Comparison of ENCODE assay signal across 2 cellular contexts in the genomic region with DNA sequence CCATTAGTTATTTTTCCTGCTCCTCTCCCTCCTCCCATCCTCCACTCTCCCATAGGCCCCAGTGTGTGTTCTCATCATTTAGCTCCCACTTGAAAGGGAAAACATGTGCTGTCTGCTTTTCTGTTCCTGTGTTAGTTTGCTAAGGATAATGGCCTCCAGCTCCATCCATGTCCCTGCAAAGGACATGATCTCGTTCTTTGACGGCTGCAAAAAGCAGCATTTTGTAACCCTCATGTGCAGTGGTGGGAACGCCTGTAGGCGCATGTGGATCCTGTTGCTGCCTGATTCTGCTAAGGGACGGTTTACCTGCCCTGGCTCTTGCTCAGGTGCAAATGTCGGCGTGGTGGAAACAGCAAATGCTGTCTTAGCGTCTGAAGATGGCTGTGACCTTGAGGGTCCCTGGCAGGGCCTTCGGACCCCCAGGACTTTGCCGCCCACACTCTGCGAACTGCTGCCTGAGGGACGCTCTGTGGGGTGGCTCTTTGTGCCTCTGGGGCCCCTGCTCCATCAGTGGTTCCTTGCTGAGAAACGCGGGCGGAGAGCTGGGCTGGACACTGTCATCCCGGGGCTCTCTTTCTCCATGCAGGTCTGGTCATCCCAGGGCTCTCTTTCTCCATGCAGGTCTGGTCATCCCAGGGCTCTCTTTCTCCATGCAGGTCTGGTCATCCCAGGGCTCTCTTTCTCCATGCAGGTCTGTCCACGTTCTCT.
TF ChIP-seq lines count a peak whose summit lies in the region.

No MANE protein-coding gene starts in this region.

TF ChIP-seq in GM12878, 131 proteins besides CTCF, POLR2A, EP300 and RAD21 (continues in another document):
- TF ChIP-seq NR2C1 (IDR thresholded peaks at IDR 0.05) (peak; percentile 53), SIX5 (IDR thresholded peaks at IDR 0.05; ENCODE audit: low read depth, low read length, severe bottlenecking) (peak; percentile 31), LARP7 (IDR thresholded peaks at IDR 0.05) (peak; percentile 66), SRF (IDR thresholded peaks at IDR 0.05; ENCODE audit: low read depth in 2 of 2, low read length in 2 of 2) (peak in 1 of 2 experiments; percentile 28; a peak in 1 of 4 replicates), MTA3 (IDR thresholded peaks at IDR 0.05; ENCODE audit: borderline replicate concordance, low read length) (peak; percentile 43; the same call in 1 of the 2 replicates), MEF2A (IDR thresholded peaks at IDR 0.05; ENCODE audit: insufficient read depth, low read depth, low read length) (0 out of 2 replicates have a peak, but pooled peaks have one; percentile 37), KLF5 (IDR thresholded peaks at IDR 0.05; ENCODE audit: partially characterized antibody) (no peak), CREB1 (IDR thresholded peaks at IDR 0.05; ENCODE audit: low read depth) (0 out of 2 replicates have a peak, but pooled peaks have one; percentile 28), FOS (IDR thresholded peaks at IDR 0.05; ENCODE audit: borderline replicate concordance, extremely low read depth, insufficient read length) (no peak), ZNF384 (IDR thresholded peaks at IDR 0.05; ENCODE audit: borderline replicate concordance, low read depth, low read length) (no peak), GABPA (IDR thresholded peaks at IDR 0.05; ENCODE audit: low read depth) (peak; percentile 72), IRF4 (IDR thresholded peaks at IDR 0.05; ENCODE audit: low read depth, low read length) (0 out of 2 replicates have a peak, but pooled peaks have one; percentile 7), SMAD5 (IDR thresholded peaks at IDR 0.05; ENCODE audit: low read depth) (peak; percentile 45), CHD1 (IDR thresholded peaks at IDR 0.05; ENCODE audit: low read depth, low read length) (0 out of 2 replicates have a peak, but pooled peaks have one; percentile 65), NRF1 (conservative IDR thresholded peaks at IDR 0.05; ENCODE audit: low read depth, low read length) (no peak), RCOR1 (conservative IDR thresholded peaks at IDR 0.05; ENCODE audit: low read depth, low read length) (no peak), BCL11A (IDR thresholded peaks at IDR 0.05; ENCODE audit: low read depth, low read length) (no peak), SP1 (IDR thresholded peaks at IDR 0.05; ENCODE audit: low read depth, low read length) (peak; percentile 31), TAF1 (IDR thresholded peaks at IDR 0.05; ENCODE audit: borderline replicate concordance, low read depth, low read length) (peak; percentile 50; the same call in 1 of the 2 replicates), JUND (IDR thresholded peaks at IDR 0.05; ENCODE audit: low read depth, low read length) (0 out of 2 replicates have a peak, but pooled peaks have one; percentile 2), CREM (IDR thresholded peaks at IDR 0.05; ENCODE audit: low read depth) (peak; percentile 31; the same call in 1 of the 2 replicates)
- TF ChIP-seq, protein P1, sequence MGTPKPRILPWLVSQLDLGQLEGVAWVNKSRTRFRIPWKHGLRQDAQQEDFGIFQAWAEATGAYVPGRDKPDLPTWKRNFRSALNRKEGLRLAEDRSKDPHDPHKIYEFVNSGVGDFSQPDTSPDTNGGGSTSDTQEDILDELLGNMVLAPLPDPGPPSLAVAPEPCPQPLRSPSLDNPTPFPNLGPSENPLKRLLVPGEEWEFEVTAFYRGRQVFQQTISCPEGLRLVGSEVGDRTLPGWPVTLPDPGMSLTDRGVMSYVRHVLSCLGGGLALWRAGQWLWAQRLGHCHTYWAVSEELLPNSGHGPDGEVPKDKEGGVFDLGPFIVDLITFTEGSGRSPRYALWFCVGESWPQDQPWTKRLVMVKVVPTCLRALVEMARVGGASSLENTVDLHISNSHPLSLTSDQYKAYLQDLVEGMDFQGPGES (IDR thresholded peaks at IDR 0.05): no peak
- TF ChIP-seq, protein P2, sequence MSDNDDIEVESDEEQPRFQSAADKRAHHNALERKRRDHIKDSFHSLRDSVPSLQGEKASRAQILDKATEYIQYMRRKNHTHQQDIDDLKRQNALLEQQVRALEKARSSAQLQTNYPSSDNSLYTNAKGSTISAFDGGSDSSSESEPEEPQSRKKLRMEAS (IDR thresholded peaks at IDR 0.05; ENCODE audit: low read depth, low read length): peak; percentile 3; the same call in 1 of the 2 replicates
- TF ChIP-seq, protein P3, sequence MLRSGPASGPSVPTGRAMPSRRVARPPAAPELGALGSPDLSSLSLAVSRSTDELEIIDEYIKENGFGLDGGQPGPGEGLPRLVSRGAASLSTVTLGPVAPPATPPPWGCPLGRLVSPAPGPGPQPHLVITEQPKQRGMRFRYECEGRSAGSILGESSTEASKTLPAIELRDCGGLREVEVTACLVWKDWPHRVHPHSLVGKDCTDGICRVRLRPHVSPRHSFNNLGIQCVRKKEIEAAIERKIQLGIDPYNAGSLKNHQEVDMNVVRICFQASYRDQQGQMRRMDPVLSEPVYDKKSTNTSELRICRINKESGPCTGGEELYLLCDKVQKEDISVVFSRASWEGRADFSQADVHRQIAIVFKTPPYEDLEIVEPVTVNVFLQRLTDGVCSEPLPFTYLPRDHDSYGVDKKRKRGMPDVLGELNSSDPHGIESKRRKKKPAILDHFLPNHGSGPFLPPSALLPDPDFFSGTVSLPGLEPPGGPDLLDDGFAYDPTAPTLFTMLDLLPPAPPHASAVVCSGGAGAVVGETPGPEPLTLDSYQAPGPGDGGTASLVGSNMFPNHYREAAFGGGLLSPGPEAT (IDR thresholded peaks at IDR 0.05; ENCODE audit: low read depth): peak; percentile 86
- TF ChIP-seq, protein P4, sequence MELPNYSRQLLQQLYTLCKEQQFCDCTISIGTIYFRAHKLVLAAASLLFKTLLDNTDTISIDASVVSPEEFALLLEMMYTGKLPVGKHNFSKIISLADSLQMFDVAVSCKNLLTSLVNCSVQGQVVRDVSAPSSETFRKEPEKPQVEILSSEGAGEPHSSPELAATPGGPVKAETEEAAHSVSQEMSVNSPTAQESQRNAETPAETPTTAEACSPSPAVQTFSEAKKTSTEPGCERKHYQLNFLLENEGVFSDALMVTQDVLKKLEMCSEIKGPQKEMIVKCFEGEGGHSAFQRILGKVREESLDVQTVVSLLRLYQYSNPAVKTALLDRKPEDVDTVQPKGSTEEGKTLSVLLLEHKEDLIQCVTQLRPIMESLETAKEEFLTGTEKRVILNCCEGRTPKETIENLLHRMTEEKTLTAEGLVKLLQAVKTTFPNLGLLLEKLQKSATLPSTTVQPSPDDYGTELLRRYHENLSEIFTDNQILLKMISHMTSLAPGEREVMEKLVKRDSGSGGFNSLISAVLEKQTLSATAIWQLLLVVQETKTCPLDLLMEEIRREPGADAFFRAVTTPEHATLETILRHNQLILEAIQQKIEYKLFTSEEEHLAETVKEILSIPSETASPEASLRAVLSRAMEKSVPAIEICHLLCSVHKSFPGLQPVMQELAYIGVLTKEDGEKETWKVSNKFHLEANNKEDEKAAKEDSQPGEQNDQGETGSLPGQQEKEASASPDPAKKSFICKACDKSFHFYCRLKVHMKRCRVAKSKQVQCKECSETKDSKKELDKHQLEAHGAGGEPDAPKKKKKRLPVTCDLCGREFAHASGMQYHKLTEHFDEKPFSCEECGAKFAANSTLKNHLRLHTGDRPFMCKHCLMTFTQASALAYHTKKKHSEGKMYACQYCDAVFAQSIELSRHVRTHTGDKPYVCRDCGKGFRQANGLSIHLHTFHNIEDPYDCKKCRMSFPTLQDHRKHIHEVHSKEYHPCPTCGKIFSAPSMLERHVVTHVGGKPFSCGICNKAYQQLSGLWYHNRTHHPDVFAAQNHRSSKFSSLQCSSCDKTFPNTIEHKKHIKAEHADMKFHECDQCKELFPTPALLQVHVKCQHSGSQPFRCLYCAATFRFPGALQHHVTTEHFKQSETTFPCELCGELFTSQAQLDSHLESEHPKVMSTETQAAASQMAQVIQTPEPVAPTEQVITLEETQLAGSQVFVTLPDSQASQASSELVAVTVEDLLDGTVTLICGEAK (IDR thresholded peaks at IDR 0.05; ENCODE audit: borderline replicate concordance): peak; percentile 80

TF ChIP-seq in GM12891, 5 proteins besides CTCF, POLR2A, EP300 and RAD21:
- no peak for TF ChIP-seq POLR2AphosphoS5 (IDR thresholded peaks at IDR 0.05; ENCODE audit: low read depth, low read length)
- no peak for TF ChIP-seq POU2F2 (IDR thresholded peaks at IDR 0.05; ENCODE audit: low read depth, low read length)
- TF ChIP-seq TAF1 (IDR thresholded peaks at IDR 0.05; ENCODE audit: low read depth, low read length): no peak
- TF ChIP-seq SPI1 (IDR thresholded peaks at IDR 0.05; ENCODE audit: low read depth, low read length): no peak
- TF ChIP-seq PAX5 (IDR thresholded peaks at IDR 0.05; ENCODE audit: insufficient read depth, low read length, severe bottlenecking): no peak
